ENCODE assay signal across 10 cellular contexts in the genomic region with DNA sequence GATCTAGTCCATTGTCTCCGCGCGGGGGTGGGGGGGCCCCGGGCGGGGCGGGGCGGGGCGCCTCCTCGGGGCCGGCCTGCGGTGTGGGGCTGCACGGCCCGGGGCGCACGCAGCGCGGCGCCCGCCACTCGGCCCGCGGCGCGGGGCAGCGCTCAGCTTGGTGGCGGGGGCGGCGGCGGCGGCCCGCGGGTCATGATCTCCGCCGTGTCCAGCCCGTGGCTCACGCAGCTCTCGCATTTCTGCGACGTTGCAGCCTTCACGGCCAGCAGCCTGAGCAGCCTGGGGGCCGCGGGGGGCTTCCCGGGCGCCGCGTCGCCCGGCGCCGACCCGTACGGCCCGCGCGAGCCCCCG. TPM values are rescaled to one million over a fixed set of nuclear protein-coding genes. Genes with fewer than 3 reads are reported as not detected.
A peak's percentile ranks its signal among the peaks of the same experiment; 100 is the strongest.
DNase-seq lines count a peak whose midpoint lies in the region; ATAC-seq, FAIRE-seq and TF ChIP-seq lines count a peak whose summit lies in the region.
"Had no signal": no experiment of that assay in that cellular context is flagged by ENCODE, and none has a peak within 500 bp of the region (broad histone marks: within the 10 kb centered on the region; RNA-seq: fewer than 3 reads in every experiment).

A gene (plus strand): TSS at position 127 of the 351 bp plus-strand sequence. CDS start 66 bp downstream, at position 193.

- H3K27ac ChIP-seq in left ventricle myocardium inferior (replicated peaks) (no peak within 1 kb of the TSS), vagina (no peak within 1 kb of the TSS)
- H3K27ac ChIP-seq: HL-60, Peyer's patch had no signal

- peak within 1 kb of the TSS; percentile 69 for H3K4me3 Mint-ChIP-seq in activated T-helper 1 cell treated with anti-CD3 and anti-CD28 coated beads, Interleukin-12 subunit alpha, Interleukin-12 subunit beta, Interleukin-2, Interleukin-4 antibody, amounts not matched to agents 30 ng/mL and 10 ng/mL and 1 ng/mL, durations not matched to agents 14 hours and 24 hours and 36 hours
- peak within 1 kb of the TSS; percentile 86 for H3K4me3 Mint-ChIP-seq in memory B cell

- H3K27me3 Mint-ChIP-seq in activated T-helper 1 cell treated with anti-CD3 and anti-CD28 coated beads, Interleukin-12 subunit alpha, Interleukin-12 subunit beta, Interleukin-2, Interleukin-4 antibody, amounts not matched to agents 30 ng/mL and 10 ng/mL and 1 ng/mL, durations not matched to agents 14 hours and 24 hours and 36 hours (ENCODE audit: insufficient read depth): peaks cover 66% of the 10 kb centered on the region
- peaks cover 40% of the 10 kb centered on the region for H3K27me3 Mint-ChIP-seq in memory B cell

- FAIRE-seq in GM12892 (lab: Jason Lieb, UNC): no peak

- peaks cover 17% of the 10 kb centered on the region for H3K4me1 Mint-ChIP-seq in activated T-helper 1 cell treated with anti-CD3 and anti-CD28 coated beads, Interleukin-12 subunit alpha, Interleukin-12 subunit beta, Interleukin-2, Interleukin-4 antibody, amounts not matched to agents 30 ng/mL and 10 ng/mL and 1 ng/mL, durations not matched to agents 14 hours and 24 hours and 36 hours (ENCODE audit: low read depth)
- H3K4me1 Mint-ChIP-seq in memory B cell: peaks cover 30% of the 10 kb centered on the region

- DNase-seq in left ventricle myocardium inferior (no peak), Right ventricle myocardium superior (no peak), memory B cell (ENCODE audit: low spot score in 2 of 2) (no peak), vagina (ENCODE audit: extremely low spot score in 2 of 2) (no peak), GM12892 (ENCODE audit: insufficient read length) (no peak), cerebellar cortex (ENCODE audit: low spot score) (no peak)
- DNase-seq in activated T-helper 1 cell treated with anti-CD3 and anti-CD28 coated beads, Interleukin-12 subunit alpha, Interleukin-12 subunit beta, Interleukin-2, Interleukin-4 antibody, amounts not matched to agents 30 ng/mL and 10 ng/mL and 1 ng/mL, durations not matched to agents 14 hours and 24 hours and 36 hours (ENCODE audit: low spot score): no peak
- DNase-seq: Peyer's patch had no signal

- peak within 1 kb of the TSS; percentile 51 for H3K4me3 ChIP-seq in left ventricle myocardium inferior
- peak within 1 kb of the TSS; percentile 32 to 44 for H3K4me3 ChIP-seq in vagina

- no peak for TF ChIP-seq POLR2A in vagina (IDR thresholded peaks at IDR 0.05)
- TF ChIP-seq POLR2A in GM12892 (IDR thresholded peaks at IDR 0.05; ENCODE audit: low read depth, low read length): no peak

- intact Hi-C loops in left ventricle myocardium inferior (cut with micrococcal nuclease) (no loop called here), Right ventricle myocardium superior (cut with DNase I) (no loop called here), vagina (cut with DNase I) (no loop called here)
- intact Hi-C loops in activated T-helper 1 cell treated with anti-CD3 and anti-CD28 coated beads, Interleukin-12 subunit alpha, Interleukin-12 subunit beta, Interleukin-2, Interleukin-4 antibody, amounts not matched to agents 30 ng/mL and 10 ng/mL and 1 ng/mL, durations not matched to agents 14 hours and 24 hours and 36 hours (cut with micrococcal nuclease): loop anchor here (2.0 kb wide), 1 partner anchor 36 kb away; no protein-coding TSS in a partner anchor

- ATAC-seq in Right ventricle myocardium superior (ENCODE audit: poor library complexity): no peak
- no peak for ATAC-seq in memory B cell (ENCODE audit: low read depth)
- ATAC-seq in GM18519 (IDR thresholded peaks at IDR 0.05; ENCODE audit: low FRiP score, unreplicated experiment): no peak

- no peaks in the 10 kb centered on the region for H3K9me3 Mint-ChIP-seq in activated T-helper 1 cell treated with anti-CD3 and anti-CD28 coated beads, Interleukin-12 subunit alpha, Interleukin-12 subunit beta, Interleukin-2, Interleukin-4 antibody, amounts not matched to agents 30 ng/mL and 10 ng/mL and 1 ng/mL, durations not matched to agents 14 hours and 24 hours and 36 hours
- no peaks in the 10 kb centered on the region for H3K9me3 Mint-ChIP-seq in memory B cell

- TF ChIP-seq CTCF in left ventricle myocardium inferior (IDR thresholded peaks at IDR 0.05; ENCODE audit: borderline replicate concordance) (no peak), vagina (IDR thresholded peaks at IDR 0.05) (no peak)

- H3K4me1 ChIP-seq in left ventricle myocardium inferior (peaks cover 39% of the 10 kb centered on the region), vagina (peaks cover 38% of the 10 kb centered on the region)

- H3K27me3 ChIP-seq in left ventricle myocardium inferior (ENCODE audit: low read depth) (peaks cover 94% of the 10 kb centered on the region), vagina (peaks cover 7% of the 10 kb centered on the region)

- H3K36me3 ChIP-seq in left ventricle myocardium inferior: no peaks in the 10 kb centered on the region
- no peaks in the 10 kb centered on the region for H3K36me3 ChIP-seq in vagina
- H3K36me3 ChIP-seq: Peyer's patch had no signal

- H3K9me3 ChIP-seq in left ventricle myocardium inferior (replicated peaks) (no peaks in the 10 kb centered on the region), vagina (no peaks in the 10 kb centered on the region)
- H3K9me3 ChIP-seq: Peyer's patch had no signal

- peak within 1 kb of the TSS; percentile 83 for H3K27ac Mint-ChIP-seq in activated T-helper 1 cell treated with anti-CD3 and anti-CD28 coated beads, Interleukin-12 subunit alpha, Interleukin-12 subunit beta, Interleukin-2, Interleukin-4 antibody, amounts not matched to agents 30 ng/mL and 10 ng/mL and 1 ng/mL, durations not matched to agents 14 hours and 24 hours and 36 hours
- H3K27ac Mint-ChIP-seq in memory B cell: peak within 1 kb of the TSS; percentile 70

- peaks cover 4% of the 10 kb centered on the region for H3K36me3 Mint-ChIP-seq in activated T-helper 1 cell treated with anti-CD3 and anti-CD28 coated beads, Interleukin-12 subunit alpha, Interleukin-12 subunit beta, Interleukin-2, Interleukin-4 antibody, amounts not matched to agents 30 ng/mL and 10 ng/mL and 1 ng/mL, durations not matched to agents 14 hours and 24 hours and 36 hours (ENCODE audit: low read depth)
- H3K36me3 Mint-ChIP-seq in memory B cell: peaks cover 5% of the 10 kb centered on the region

RNA-seq across cellular contexts. Expression of the gene that starts here (rescaled TPM):
- total RNA-seq in left ventricle myocardium inferior (8.0 TPM), Right ventricle myocardium superior (3.2 TPM), vagina (7.1 TPM)
- 0.29 and 0.56 TPM in 2 replicates for total RNA-seq in activated T-helper 1 cell treated with anti-CD3 and anti-CD28 coated beads, Interleukin-12 subunit alpha, Interleukin-12 subunit beta, Interleukin-2, Interleukin-4 antibody, amounts not matched to agents 30 ng/mL and 10 ng/mL and 1 ng/mL, durations not matched to agents 14 hours and 24 hours and 36 hours
- polyA plus RNA-seq in GM12892 (2012; ENCODE audit: missing spikeins): not detected
